8 cellular contexts compared by ENCODE assay signal in the genomic region with DNA sequence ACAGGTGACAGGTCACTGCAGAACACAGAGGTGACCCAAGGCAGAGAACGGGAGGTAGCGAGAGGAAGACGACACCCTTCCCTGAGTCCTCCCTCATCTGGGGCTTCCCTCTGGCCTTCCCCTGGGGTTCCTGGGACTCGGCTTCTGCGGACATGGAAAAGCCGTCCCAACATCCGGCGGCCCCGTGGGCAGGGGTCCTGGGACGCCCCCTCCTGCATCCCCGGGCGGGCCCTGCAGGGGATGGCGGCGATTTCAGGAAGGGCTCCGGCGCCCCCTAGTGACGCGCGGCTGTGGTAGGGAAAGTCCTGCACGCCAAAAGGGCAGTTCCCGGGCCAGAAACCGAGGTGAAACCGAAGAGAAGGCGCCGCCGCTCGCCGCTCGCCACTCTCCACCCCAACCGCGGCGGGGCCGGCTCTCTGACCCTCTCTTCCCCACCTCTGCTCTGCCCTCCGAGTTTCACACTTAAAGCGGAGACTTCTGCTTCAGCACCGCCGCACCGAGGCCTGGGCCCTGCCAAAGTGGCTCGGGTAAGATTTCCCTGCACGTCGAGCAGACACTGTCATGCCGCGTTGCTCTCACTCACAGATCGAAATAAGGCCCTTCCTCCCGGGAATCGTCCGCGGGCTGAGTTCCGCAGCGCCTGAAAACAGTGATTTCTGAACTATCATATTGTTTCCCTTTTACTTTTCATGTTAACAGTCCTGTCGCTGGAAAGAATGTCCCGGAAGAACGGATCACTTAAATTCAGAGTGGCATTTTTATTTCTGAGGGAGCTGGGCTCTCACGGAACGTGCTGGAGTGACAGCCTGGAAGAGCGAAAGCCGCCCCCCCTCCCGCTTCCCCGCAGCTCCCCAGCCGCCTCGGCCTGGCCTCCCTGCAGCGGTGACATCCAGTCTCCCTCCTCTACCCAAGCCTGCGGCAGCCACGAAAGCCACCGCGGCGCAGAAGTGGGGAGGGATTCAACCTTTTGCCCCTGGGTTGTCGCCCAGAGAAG.
A peak's percentile ranks its signal among the peaks of the same experiment; 100 is the strongest.
DNase-seq lines count a peak whose midpoint lies in the region; ATAC-seq and TF ChIP-seq lines count a peak whose summit lies in the region.

No MANE protein-coding gene starts in this region.

- peaks cover 13% of the 10 kb centered on the region for H3K27me3 Mint-ChIP-seq in activated naive CD8-positive, alpha-beta T cell treated with anti-CD3 and anti-CD28 coated beads for 36 hours

- peaks cover 6% of the 10 kb centered on the region for H3K9me3 Mint-ChIP-seq in activated naive CD8-positive, alpha-beta T cell treated with anti-CD3 and anti-CD28 coated beads for 36 hours

- H3K4me2 ChIP-seq in parathyroid adenoma (ENCODE audit: low read length) = peak overlapping the region; percentile 65

- H3K9ac ChIP-seq in SK-N-MC (ENCODE audit: insufficient read length) (no peak overlapping the region), parathyroid adenoma (no peak overlapping the region)

- no peaks in the 10 kb centered on the region for H3K36me3 Mint-ChIP-seq in activated naive CD8-positive, alpha-beta T cell treated with anti-CD3 and anti-CD28 coated beads for 36 hours

- peak; percentile 84 for TF ChIP-seq CTCF in cardiac muscle cell (IDR thresholded peaks at IDR 0.05; ENCODE audit: low read depth, low read length)
- TF ChIP-seq CTCF in parathyroid adenoma (IDR thresholded peaks at IDR 0.05) = peak; percentile 11
- peak; percentile 78 to 87 (median 82) for TF ChIP-seq CTCF in transverse colon (IDR thresholded peaks at IDR 0.05)

- TF ChIP-seq POLR2A in transverse colon (IDR thresholded peaks at IDR 0.05) = no peak

- intact Hi-C loops in transverse colon (cut with DNase I; ENCODE audit: low total_unique reads) = loop anchor here (10.0 kb wide), 1 partner anchor 332 kb away; no protein-coding TSS in a partner anchor

- H3K27ac ChIP-seq in SK-N-MC = no peak overlapping the region
- H3K27ac ChIP-seq in cardiac muscle cell = no peak overlapping the region
- H3K27ac ChIP-seq in parathyroid adenoma = no peak overlapping the region
- peak overlapping the region in 3 of 4 donors; percentile 22 to 49 (median 46) for H3K27ac ChIP-seq in transverse colon

- ATAC-seq in GM21390 (IDR thresholded peaks at IDR 0.05; ENCODE audit: unreplicated experiment) = peak; percentile 62

- peak; percentile 80 for DNase-seq in DMS53 (lab: John Stamatoyannopoulos, UW)
- peak; percentile 19 for DNase-seq in HS-5 (ENCODE audit: low read depth)
- DNase-seq in SK-N-MC (ENCODE audit: low read depth, low spot score) = no peak
- peak; percentile 70 for DNase-seq in activated naive CD8-positive, alpha-beta T cell treated with anti-CD3 and anti-CD28 coated beads for 36 hours
- DNase-seq in cardiac muscle cell (ENCODE audit: low read depth in 1 of 2, low spot score in 1 of 2) = peak; percentile 78 to 87
- peak; percentile 69 for DNase-seq in transverse colon

- H3K4me3 Mint-ChIP-seq in activated naive CD8-positive, alpha-beta T cell treated with anti-CD3 and anti-CD28 coated beads for 36 hours = peak overlapping the region; percentile 76

- WGBS in transverse colon (ENCODE audit: low coverage in 1 of 2), 2 donors = 24 to 50% methylated on average over 3 to 48 of the region's 68 CpGs

- H3K27me3 ChIP-seq in cardiac muscle cell (peaks cover 10% of the 10 kb centered on the region), parathyroid adenoma (ENCODE audit: control insufficient read depth, insufficient read depth, low read length) (no peaks in the 10 kb centered on the region), transverse colon (peaks cover 9% of the 10 kb centered on the region)

- H3K4me1 ChIP-seq in cardiac muscle cell (ENCODE audit: low read depth) = no peaks in the 10 kb centered on the region
- H3K4me1 ChIP-seq in parathyroid adenoma = no peaks in the 10 kb centered on the region
- no peaks in the 10 kb centered on the region for H3K4me1 ChIP-seq in transverse colon

- in situ Hi-C loops in transverse colon (cut with MboI; ENCODE audit: low pct_ligation_motif_present in 1 of 4, low pct_unique_long_range_greater_than_20kb in 1 of 4, low sequenced_read_pairs in 3 of 4) = loop anchor here in 3 of 4 donors (10.0 kb wide), 1 partner anchor 332 kb away; no protein-coding TSS in a partner anchor

- no peaks in the 10 kb centered on the region for H3K36me3 ChIP-seq in SK-N-MC (ENCODE audit: insufficient read depth, low read length)
- no peaks in the 10 kb centered on the region for H3K36me3 ChIP-seq in cardiac muscle cell
- no peaks in the 10 kb centered on the region for H3K36me3 ChIP-seq in parathyroid adenoma (ENCODE audit: control insufficient read depth, insufficient read depth, low read length)
- no peaks in the 10 kb centered on the region for H3K36me3 ChIP-seq in transverse colon

- H2AFZ ChIP-seq in parathyroid adenoma = peak overlapping the region; percentile 38

- no peak for TF ChIP-seq EP300 in transverse colon (IDR thresholded peaks at IDR 0.05; ENCODE audit: low read depth)

- no peaks in the 10 kb centered on the region for H3K79me2 ChIP-seq in parathyroid adenoma

- peaks cover 13% of the 10 kb centered on the region for H3K4me1 Mint-ChIP-seq in activated naive CD8-positive, alpha-beta T cell treated with anti-CD3 and anti-CD28 coated beads for 36 hours

- H3K4me3 ChIP-seq in SK-N-MC (peak overlapping the region; percentile 52), cardiac muscle cell (peak overlapping the region; percentile 21), parathyroid adenoma (ENCODE audit: low read depth, low read length) (peak overlapping the region; percentile 56), transverse colon (peak overlapping the region; percentile 26 to 53 (median 37))

- H3K9me3 ChIP-seq in SK-N-MC (ENCODE audit: low read depth, low read length) (no peaks in the 10 kb centered on the region), cardiac muscle cell (ENCODE audit: low read depth) (no peaks in the 10 kb centered on the region), parathyroid adenoma (ENCODE audit: control insufficient read depth, low read length) (no peaks in the 10 kb centered on the region), transverse colon (no peaks in the 10 kb centered on the region)

- H3K27ac Mint-ChIP-seq in activated naive CD8-positive, alpha-beta T cell treated with anti-CD3 and anti-CD28 coated beads for 36 hours = no peak overlapping the region

Comparison
In these comparisons a context has a peak if more than half of its experiments do, and no peak if none do; other contexts are left out.
1. H3K27ac ChIP-seq: peak in transverse colon (3 of 4); none in SK-N-MC (single experiment), cardiac muscle cell (single experiment) and parathyroid adenoma (single experiment).
2. CTCF ChIP-seq: peak in every context shown above with its lines; median percentile 84 in cardiac muscle cell; 82 in transverse colon; 11 in parathyroid adenoma.
3. Peak in every context shown above with its lines, with median percentiles within 50 percentile points of each other: H3K4me3 ChIP-seq.